ENCODE assay signal across 23 cellular contexts in genomic region chr7:77382532-77382931, GRCh38.
"Had no signal": no experiment of that assay in that cellular context is flagged by ENCODE, and none has a peak within 500 bp of the region (broad histone marks: within the 10 kb centered on the region; RNA-seq: fewer than 3 reads in every experiment).

No MANE protein-coding gene starts in this region.

- DNase-seq: activated CD4-positive, alpha-beta memory T cell treated with anti-CD3 and anti-CD28 coated beads, Interleukin-2, amount 10 ng/mL, durations not matched to agents 7 days and 5 days; activated CD4-positive, alpha-beta T cell treated with anti-CD3 and anti-CD28 coated beads for 4 hours; activated CD4-positive, CD25-positive, alpha-beta regulatory T cell; activated CD8-positive, alpha-beta memory T cell treated with anti-CD3 and anti-CD28 coated beads, Interleukin-2, amount 50 U/mL, for 48 hours; activated gamma-delta T cell treated with Interleukin-2 at 50 U/mL for 16 hours; activated naive CD8-positive, alpha-beta T cell treated with anti-CD3 and anti-CD28 coated beads, Interleukin-2, amount 10 ng/mL, durations not matched to agents 7 days and 5 days; amniotic stem cell; central memory CD4-positive, alpha-beta T cell; endodermal cell; glutamatergic neuron; islet precursor cell; left ventricle myocardium inferior; naive thymus-derived CD4-positive, alpha-beta T cell; occipital lobe; psoas muscle; sigmoid colon; small intestine; stimulated activated CD4-positive, alpha-beta T cell treated with anti-CD3 and anti-CD28 coated beads, Interleukin-4, amount 100 ng/mL, for 24 hours; T-helper 1 cell had no signal

- H3K9me3 Mint-ChIP-seq: activated CD4-positive, alpha-beta memory T cell treated with anti-CD3 and anti-CD28 coated beads, Interleukin-2, amount 10 ng/mL, durations not matched to agents 7 days and 5 days; activated naive CD8-positive, alpha-beta T cell treated with anti-CD3 and anti-CD28 coated beads, Interleukin-2, amount 10 ng/mL, durations not matched to agents 7 days and 5 days; endodermal cell; mesothelial cell of epicardium; naive thymus-derived CD4-positive, alpha-beta T cell; neural progenitor cell; stimulated activated effector memory CD8-positive, alpha-beta T cell treated with anti-CD3 and anti-CD28 coated beads, Interleukin-12 subunit alpha, Interleukin-12 subunit beta, amount 100 ng/mL, for 72 hours; T-helper 2 cell treated with Interferon-gamma antibody and Interleukin-4, amounts not matched to agents 5 μg/mL and 100 μg/mL, for 36 hours had no signal

- H3K27me3 Mint-ChIP-seq: activated CD4-positive, alpha-beta memory T cell treated with anti-CD3 and anti-CD28 coated beads, Interleukin-2, amount 10 ng/mL, durations not matched to agents 7 days and 5 days; activated naive CD8-positive, alpha-beta T cell treated with anti-CD3 and anti-CD28 coated beads, Interleukin-2, amount 10 ng/mL, durations not matched to agents 7 days and 5 days had no signal

- H3K4me1 Mint-ChIP-seq: activated CD4-positive, alpha-beta memory T cell treated with anti-CD3 and anti-CD28 coated beads, Interleukin-2, amount 10 ng/mL, durations not matched to agents 7 days and 5 days had no signal

- H3K36me3 Mint-ChIP-seq: mesothelial cell of epicardium, neural progenitor cell had no signal

- ATAC-seq: naive thymus-derived CD4-positive, alpha-beta T cell; psoas muscle had no signal

- H3K27ac Mint-ChIP-seq: activated CD4-positive, alpha-beta memory T cell treated with anti-CD3 and anti-CD28 coated beads, Interleukin-2, amount 10 ng/mL, durations not matched to agents 7 days and 5 days; activated naive CD8-positive, alpha-beta T cell treated with anti-CD3 and anti-CD28 coated beads, Interleukin-2, amount 10 ng/mL, durations not matched to agents 7 days and 5 days; endodermal cell; mesothelial cell of epicardium; neural progenitor cell; stimulated activated effector memory CD8-positive, alpha-beta T cell treated with anti-CD3 and anti-CD28 coated beads, Interleukin-12 subunit alpha, Interleukin-12 subunit beta, amount 100 ng/mL, for 72 hours; T-helper 2 cell treated with Interferon-gamma antibody and Interleukin-4, amounts not matched to agents 5 μg/mL and 100 μg/mL, for 36 hours had no signal

- H3K4me3 Mint-ChIP-seq: activated CD4-positive, alpha-beta memory T cell treated with anti-CD3 and anti-CD28 coated beads, Interleukin-2, amount 10 ng/mL, durations not matched to agents 7 days and 5 days; activated naive CD8-positive, alpha-beta T cell treated with anti-CD3 and anti-CD28 coated beads, Interleukin-2, amount 10 ng/mL, durations not matched to agents 7 days and 5 days; endodermal cell; mesothelial cell of epicardium; naive thymus-derived CD4-positive, alpha-beta T cell; neural progenitor cell; stimulated activated effector memory CD8-positive, alpha-beta T cell treated with anti-CD3 and anti-CD28 coated beads, Interleukin-12 subunit alpha, Interleukin-12 subunit beta, amount 100 ng/mL, for 72 hours; T-helper 2 cell treated with Interferon-gamma antibody and Interleukin-4, amounts not matched to agents 5 μg/mL and 100 μg/mL, for 36 hours had no signal
